Comparison of ENCODE assay signal across 16 cellular contexts in the genomic region with DNA sequence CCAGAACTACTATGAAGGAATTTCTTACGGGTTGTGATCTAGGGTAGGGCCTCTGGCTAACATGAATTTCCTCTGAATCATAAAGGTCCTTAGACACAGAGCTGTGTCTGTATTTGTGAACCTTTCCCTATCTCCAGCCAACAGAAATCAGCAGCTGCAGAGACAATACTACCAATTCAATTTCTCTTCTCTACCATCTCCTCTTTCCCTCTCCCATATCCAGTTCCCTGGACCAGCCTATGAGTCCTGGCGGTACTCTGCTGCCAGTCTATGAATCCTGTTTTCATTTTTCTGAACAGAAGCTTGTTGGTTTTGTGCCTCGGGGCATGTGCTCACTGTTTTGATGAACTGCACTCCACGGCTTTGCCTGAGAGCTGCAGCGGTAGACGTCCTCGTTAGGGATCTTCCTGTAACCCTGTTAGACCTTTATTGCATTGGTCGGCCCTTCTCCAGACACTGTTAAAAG.
DNase-seq lines count a peak whose midpoint lies in the region; ATAC-seq and FAIRE-seq lines count a peak whose summit lies in the region.
"Had no signal": no experiment of that assay in that cellular context is flagged by ENCODE, and none has a peak within 500 bp of the region (broad histone marks: within the 10 kb centered on the region; RNA-seq: fewer than 3 reads in every experiment).

No MANE protein-coding gene starts in this region.

- DNase-seq in NCI-H1092 treated with DMSO at 0.1 percent for 48 hours (lab: John Stamatoyannopoulos, UW) (peak; percentile 34), SW480 (ENCODE audit: low spot score) (peak; percentile 51), inferior parietal cortex (ENCODE audit: extremely low spot score) (peak; percentile 18), activated T-cell treated with anti-CD3 and anti-CD28 coated beads for 4 hours (no peak), GM19239 (ENCODE audit: insufficient read length, low spot score) (no peak)
- DNase-seq: central memory CD4-positive, alpha-beta T cell; MG63; NCI-H524; posterior cingulate gyrus; upper lobe of left lung had no signal

- peak; percentile 99 for FAIRE-seq in A204.1 (lab: Jason Lieb, UNC)
- no peak for FAIRE-seq in GM19239 (lab: Jason Lieb, UNC)
- FAIRE-seq: GM12878 had no signal

- no peak for ATAC-seq in GM18907 (IDR thresholded peaks at IDR 0.05; ENCODE audit: unreplicated experiment)
- ATAC-seq in HG03571 (IDR thresholded peaks at IDR 0.05; ENCODE audit: unreplicated experiment): no peak
- ATAC-seq: GM12878, GM23338, Right ventricle myocardium inferior had no signal

Comparison
In these comparisons a context has a peak if more than half of its experiments do, and no peak if none do; other contexts are left out.
1. DNase-seq: peak in NCI-H1092 treated with DMSO at 0.1 percent for 48 hours (single experiment), SW480 (single experiment) and inferior parietal cortex (single experiment); none in activated T-cell treated with anti-CD3 and anti-CD28 coated beads for 4 hours (single experiment) and GM19239 (single experiment).